Comparison of ENCODE assay signal across 1 cellular context in the genomic region with DNA sequence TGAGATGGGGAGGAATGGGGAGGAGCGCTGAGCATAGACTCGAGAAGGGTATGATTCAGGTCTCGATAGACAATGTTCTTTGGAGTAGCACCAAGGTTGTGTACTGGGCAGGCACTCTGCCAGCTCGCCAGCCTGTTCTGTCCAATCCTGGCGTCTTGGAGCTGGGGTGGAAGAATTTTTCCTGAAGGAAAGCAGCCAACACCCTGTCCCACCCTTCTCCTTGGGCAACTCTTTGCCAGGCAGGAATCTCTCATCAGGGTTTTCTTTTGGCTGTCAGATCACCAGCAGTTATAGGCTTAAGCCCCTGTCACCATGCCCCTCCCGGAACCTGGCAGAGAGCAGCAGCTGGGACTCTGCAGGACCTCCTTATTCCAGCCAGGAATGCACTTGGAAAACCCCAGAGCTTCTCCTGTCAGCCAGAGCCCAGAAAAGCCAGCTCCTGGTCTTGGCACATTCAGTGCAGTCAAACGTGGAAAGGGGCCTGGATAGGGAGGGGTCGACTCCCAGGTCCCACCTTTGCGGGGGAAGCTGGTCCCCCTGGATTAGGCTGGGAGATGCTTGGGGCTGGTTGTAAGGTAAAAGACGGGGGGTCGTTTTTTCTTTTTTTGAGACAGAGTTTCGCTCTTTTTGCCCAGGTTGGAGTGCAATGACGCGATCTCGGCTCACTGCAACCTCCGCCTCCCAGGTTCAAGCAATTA.
TF ChIP-seq lines count a peak whose summit lies in the region.

No MANE protein-coding gene starts in this region.

TF ChIP-seq in HepG2, 621 proteins besides CTCF, POLR2A, EP300 and RAD21:
- TF ChIP-seq YEATS4 (CRISPR knock-in tag; IDR thresholded peaks at IDR 0.05; ENCODE audit: borderline replicate concordance) (0 out of 2 replicates have a peak, but pooled peaks have one; percentile 1), CHCHD3 (CRISPR knock-in tag; IDR thresholded peaks at IDR 0.05) (no peak)
